ENCODE assay signal across 1 cellular context in genomic region chr3:142489572-142490323, GRCh38.
TF ChIP-seq lines count a peak whose summit lies in the region.

No MANE protein-coding gene starts in this region.

TF ChIP-seq in endothelial cell of umbilical vein, 7 proteins besides CTCF, POLR2A, EP300 and RAD21 (continued from another document):
- TF ChIP-seq POLR2AphosphoS5 (IDR thresholded peaks at IDR 0.05; ENCODE audit: insufficient read depth, low read depth, low read length) (no peak), MAX (IDR thresholded peaks at IDR 0.05; ENCODE audit: insufficient read depth, insufficient read length) (no peak), GATA2 (IDR thresholded peaks at IDR 0.05; ENCODE audit: insufficient read depth, insufficient read length, low read depth, low read length) (no peak), EZH2 (IDR thresholded peaks at IDR 0.05; ENCODE audit: borderline replicate concordance, low read depth, low read length, severe bottlenecking) (no peak), JUN (IDR thresholded peaks at IDR 0.05; ENCODE audit: borderline replicate concordance, insufficient read depth, insufficient read length, low read depth) (no peak)
